23 cellular contexts compared by ENCODE assay signal in the genomic region with DNA sequence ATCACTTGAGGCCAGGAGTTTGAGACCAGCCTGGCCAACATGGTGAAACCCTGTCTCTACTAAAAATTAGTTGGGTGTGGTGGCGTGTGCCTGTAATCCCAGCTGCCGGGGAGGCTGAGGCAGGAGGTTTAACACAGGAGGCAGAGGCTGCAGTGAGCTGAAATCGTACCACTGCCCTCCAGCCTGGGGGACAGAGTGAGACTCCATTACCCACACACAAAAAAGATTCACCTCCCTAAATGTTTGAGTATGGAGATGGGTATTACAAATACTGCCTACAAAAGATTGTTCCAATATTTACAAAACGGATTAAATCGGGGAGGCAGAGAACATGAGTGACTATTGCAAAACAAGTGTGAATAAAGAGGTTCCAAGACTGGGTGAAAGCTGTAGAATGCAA.
DNase-seq lines count a peak whose midpoint lies in the region; ATAC-seq and TF ChIP-seq lines count a peak whose summit lies in the region.
"Had no signal": no experiment of that assay in that cellular context is flagged by ENCODE, and none has a peak within 500 bp of the region (broad histone marks: within the 10 kb centered on the region; RNA-seq: fewer than 3 reads in every experiment).

No MANE protein-coding gene starts in this region.

- CTCF ChIA-PET in MCF 10A (lab: Yijun Ruan, JAX) = interaction anchor here (0.8 to 1.0 kb wide), 4 partner anchors 9 to 97 kb away, joined by 3 to 5 read pairs (median 3); no protein-coding TSS in a partner anchor

- no peak for TF ChIP-seq POLR2A in breast epithelium (IDR thresholded peaks at IDR 0.05)

- BruUV-seq in MCF 10A (replicated peaks; lab: Mats Ljungman, UMichigan) = no TSS peak

- TF ChIP-seq CTCF in breast epithelium (IDR thresholded peaks at IDR 0.05) = no peak
- TF ChIP-seq CTCF in MCF 10A (IDR thresholded peaks at IDR 0.05; ENCODE audit: unreplicated experiment) = no peak
- no peak for TF ChIP-seq CTCF in natural killer cell (IDR thresholded peaks at IDR 0.05)

- H3K27ac ChIP-seq in breast epithelium = peak overlapping the region; percentile 1 to 29
- H3K27ac ChIP-seq: BLaER1 had no signal

- no peak for ATAC-seq in natural killer cell
- no peak for ATAC-seq in HG03097 (IDR thresholded peaks at IDR 0.05; ENCODE audit: low FRiP score, unreplicated experiment)
- ATAC-seq: PC-3 had no signal

- intact Hi-C loops in breast epithelium (cut with DNase I; ENCODE audit: low total_unique reads) = no loop called here
- intact Hi-C loops in MCF 10A (cut with micrococcal nuclease) = no loop called here
- intact Hi-C loops in dendritic cell treated with granulocyte-macrophage colony-stimulating factor and Interleukin-4, amounts not matched to agents 40 ng/mL and 50 ng/mL, for 4 days (cut with micrococcal nuclease) = no loop called here
- intact Hi-C loops in natural killer cell (cut with micrococcal nuclease) = no loop called here

- peaks cover 69% of the 10 kb centered on the region for H3K36me3 Mint-ChIP-seq in MCF 10A (ENCODE audit: insufficient read depth, unreplicated experiment)
- peaks cover 97% of the 10 kb centered on the region for H3K36me3 Mint-ChIP-seq in dendritic cell treated with granulocyte-macrophage colony-stimulating factor and Interleukin-4, amounts not matched to agents 40 ng/mL and 50 ng/mL, for 4 days (ENCODE audit: low read depth)
- peaks cover 13% of the 10 kb centered on the region for H3K36me3 Mint-ChIP-seq in natural killer cell

- no peak overlapping the region for H3K27ac Mint-ChIP-seq in MCF 10A (ENCODE audit: low read depth, unreplicated experiment)
- peak overlapping the region; percentile 2 for H3K27ac Mint-ChIP-seq in dendritic cell treated with granulocyte-macrophage colony-stimulating factor and Interleukin-4, amounts not matched to agents 40 ng/mL and 50 ng/mL, for 4 days
- peak overlapping the region; percentile 71 to 72 for H3K27ac Mint-ChIP-seq in natural killer cell

- H3K4me1 Mint-ChIP-seq in MCF 10A (ENCODE audit: insufficient read depth, unreplicated experiment) = no peaks in the 10 kb centered on the region
- peaks cover 13% of the 10 kb centered on the region for H3K4me1 Mint-ChIP-seq in dendritic cell treated with granulocyte-macrophage colony-stimulating factor and Interleukin-4, amounts not matched to agents 40 ng/mL and 50 ng/mL, for 4 days (ENCODE audit: low read depth)
- peaks cover 37 to 41% of the 10 kb centered on the region in 2 donors for H3K4me1 Mint-ChIP-seq in natural killer cell

- DNase-seq in breast epithelium (ENCODE audit: low spot score in 2 of 2) = no peak
- DNase-seq in MCF 10A (ENCODE audit: unreplicated experiment) = no peak
- DNase-seq in natural killer cell = no peak
- no peak for DNase-seq in SKM-1 treated with dmso at 0.1 percent for 144 hours (lab: John Stamatoyannopoulos, UW; ENCODE audit: unreplicated experiment)
- DNase-seq in stimulated activated CD8-positive, alpha-beta memory T cell treated with anti-CD3 and anti-CD28 coated beads, Interleukin-4, amount 100 ng/mL, for 48 hours = no peak
- DNase-seq: Caco-2; CD4-positive, CD25-positive, alpha-beta regulatory T cell; GOT3; HCEC 1CT; MG63; NCI-H1105 treated with DMSO at 0.1 percent for 48 hours; NCI-H146; NCI-H1930; NCI-H2107; NCI-H446 treated with DMSO at 0.1 percent for 48 hours; NCI-H526; NCI-H82; NK-92 treated with Interleukin-12 subunit alpha and Interleukin-12 subunit beta, amount 100 ng/mL, for 24 hours; PC-3; SK-N-SH had no signal

- no peak overlapping the region for H3K4me3 Mint-ChIP-seq in MCF 10A (ENCODE audit: unreplicated experiment)
- H3K4me3 Mint-ChIP-seq in dendritic cell treated with granulocyte-macrophage colony-stimulating factor and Interleukin-4, amounts not matched to agents 40 ng/mL and 50 ng/mL, for 4 days = no peak overlapping the region
- H3K4me3 Mint-ChIP-seq in natural killer cell = no peak overlapping the region
- H3K4me3 Mint-ChIP-seq: CD4-positive, CD25-positive, alpha-beta regulatory T cell had no signal

- H3K9me3 ChIP-seq in breast epithelium = no peaks in the 10 kb centered on the region
- H3K9me3 ChIP-seq: BLaER1, Caco-2, MG63, SK-N-SH had no signal

- no peaks in the 10 kb centered on the region for H3K4me1 ChIP-seq in breast epithelium
- H3K4me1 ChIP-seq: BLaER1, Caco-2 had no signal

- H3K9me3 Mint-ChIP-seq in MCF 10A (ENCODE audit: unreplicated experiment) (no peaks in the 10 kb centered on the region), natural killer cell (no peaks in the 10 kb centered on the region)
- H3K9me3 Mint-ChIP-seq in dendritic cell treated with granulocyte-macrophage colony-stimulating factor and Interleukin-4, amounts not matched to agents 40 ng/mL and 50 ng/mL, for 4 days = no peaks in the 10 kb centered on the region
- H3K9me3 Mint-ChIP-seq: CD4-positive, CD25-positive, alpha-beta regulatory T cell had no signal

- no peak overlapping the region for H3K4me3 ChIP-seq in breast epithelium
- H3K4me3 ChIP-seq: BLaER1, MG63 had no signal

- peaks cover 5% of the 10 kb centered on the region for H3K36me3 ChIP-seq in breast epithelium

- POLR2A ChIA-PET in MCF 10A (lab: Yijun Ruan, JAX) = interaction anchor here (2.4 kb wide), 1 partner anchor 16 kb away, joined by 8 read pairs; no protein-coding TSS in a partner anchor

- H3K27me3 ChIP-seq in breast epithelium = no peaks in the 10 kb centered on the region
- H3K27me3 ChIP-seq: BLaER1, MG63 had no signal

- H3K27me3 Mint-ChIP-seq in MCF 10A (ENCODE audit: insufficient read depth, unreplicated experiment) (no peaks in the 10 kb centered on the region), natural killer cell (ENCODE audit: low read depth in 2 of 2) (no peaks in the 10 kb centered on the region)
- H3K27me3 Mint-ChIP-seq in dendritic cell treated with granulocyte-macrophage colony-stimulating factor and Interleukin-4, amounts not matched to agents 40 ng/mL and 50 ng/mL, for 4 days = no peaks in the 10 kb centered on the region
- H3K27me3 Mint-ChIP-seq: CD4-positive, CD25-positive, alpha-beta regulatory T cell had no signal
